8 cellular contexts compared by ENCODE assay signal in genomic region chr17:49362723-49363117, GRCh38. TPM values are rescaled to one million over a fixed set of nuclear protein-coding genes. Genes with fewer than 3 reads are reported as not detected.
DNase-seq lines count a peak whose midpoint lies in the region; ATAC-seq and TF ChIP-seq lines count a peak whose summit lies in the region.

No MANE protein-coding gene starts in this region.

- peak overlapping the region; percentile 99 for H3K4me2 ChIP-seq in smooth muscle cell

- no peaks in the 10 kb centered on the region for H3K36me3 ChIP-seq in smooth muscle cell (ENCODE audit: low read depth)

- no peak overlapping the region for H3K9ac ChIP-seq in smooth muscle cell (ENCODE audit: low read depth)

- H3K27ac Mint-ChIP-seq in T-helper 17 cell = peak overlapping the region; percentile 95

- TF ChIP-seq POLR2A in GM18505 (IDR thresholded peaks at IDR 0.05; ENCODE audit: borderline replicate concordance, extremely low read depth, insufficient read depth, insufficient read length) = no peak

- ATAC-seq in GM19395 (IDR thresholded peaks at IDR 0.05; ENCODE audit: unreplicated experiment) = peak; percentile 5
- no peak for ATAC-seq in T-helper 17 cell
- ATAC-seq in right cardiac atrium = no peak
- no peak for ATAC-seq in HG03045 (IDR thresholded peaks at IDR 0.05; ENCODE audit: unreplicated experiment)
- no peak for ATAC-seq in GM18505 (IDR thresholded peaks at IDR 0.05; ENCODE audit: unreplicated experiment)

- H2AFZ ChIP-seq in smooth muscle cell (ENCODE audit: low read depth) = peak overlapping the region; percentile 51

- H4K20me1 ChIP-seq in smooth muscle cell (ENCODE audit: low read depth) = peaks cover 37% of the 10 kb centered on the region

- H3K4me3 ChIP-seq in right cardiac atrium (ENCODE audit: low read length) (peak overlapping the region; percentile 94), smooth muscle cell (peak overlapping the region; percentile 99)

- TF ChIP-seq CTCF in smooth muscle cell (IDR thresholded peaks at IDR 0.05; ENCODE audit: borderline replicate concordance, insufficient read depth, poor library complexity, severe bottlenecking) = no peak

- H3K79me2 ChIP-seq in smooth muscle cell (ENCODE audit: low read depth) = peaks cover 38% of the 10 kb centered on the region

- no peaks in the 10 kb centered on the region for H3K27me3 ChIP-seq in right cardiac atrium (ENCODE audit: control insufficient read depth, insufficient read depth)
- H3K27me3 ChIP-seq in smooth muscle cell (ENCODE audit: low read depth) = no peaks in the 10 kb centered on the region

- peaks cover 4% of the 10 kb centered on the region for H3K36me3 Mint-ChIP-seq in T-helper 17 cell (ENCODE audit: low read depth)

- no peaks in the 10 kb centered on the region for H3F3A ChIP-seq in smooth muscle cell (ENCODE audit: low read depth)

- H3K27ac ChIP-seq in right cardiac atrium (ENCODE audit: low read length) (peak overlapping the region; percentile 63), smooth muscle cell (ENCODE audit: low read depth) (peak overlapping the region; percentile 90)

- DNase-seq in T-helper 17 cell = no peak
- DNase-seq in right cardiac atrium = no peak
- no peak for DNase-seq in smooth muscle cell (lab: John Stamatoyannopoulos, UW; ENCODE audit: unreplicated experiment)
- DNase-seq in iPS-NIHi11 (ENCODE audit: low spot score) = no peak
- DNase-seq in activated CD4-positive, alpha-beta T cell treated with anti-CD3 and anti-CD28 coated beads for 1 hour = no peak

- peaks cover 46% of the 10 kb centered on the region for H3K4me1 Mint-ChIP-seq in T-helper 17 cell

- H3K4me1 ChIP-seq in right cardiac atrium (ENCODE audit: control insufficient read depth, insufficient read depth, low read length) (peaks cover 6% of the 10 kb centered on the region), smooth muscle cell (ENCODE audit: low read depth) (peaks cover 30% of the 10 kb centered on the region)

- peak overlapping the region; percentile 97 for H3K4me3 Mint-ChIP-seq in T-helper 17 cell

- intact Hi-C loops in right cardiac atrium (cut with DNase I) = no loop called here

- 18% methylated on average over 10 of the region's 10 CpGs for WGBS in right cardiac atrium
- WGBS in smooth muscle cell (ENCODE audit: low lambda C conversion rate) = 26% methylated on average over 10 of the region's 10 CpGs

- H3K9me3 ChIP-seq in T-helper 17 cell (ENCODE audit: control insufficient read depth, low read length, poor library complexity, severe bottlenecking) (no peaks in the 10 kb centered on the region), right cardiac atrium (ENCODE audit: control insufficient read depth, low read length) (no peaks in the 10 kb centered on the region), smooth muscle cell (replicated peaks; ENCODE audit: low read depth) (no peaks in the 10 kb centered on the region)

- no peaks in the 10 kb centered on the region for H3K27me3 Mint-ChIP-seq in T-helper 17 cell

RNA-seq across cellular contexts. Expression of gene ZNF652, which starts 0.7 kb away (rescaled TPM):
- 10 to 100 TPM; 53.5 to 56.9 TPM for total RNA-seq in T-helper 17 cell
- 10 to 100 TPM; 23.7 to 30.7 (median 24.4) TPM for total RNA-seq in right cardiac atrium
- 15.3 TPM for polyA plus RNA-seq in right cardiac atrium
- 42.5 and 48.8 TPM in 2 replicates for total RNA-seq in smooth muscle cell
- polyA plus RNA-seq in smooth muscle cell = 18.3 and 27.4 TPM in 2 replicates

RNA-seq across cellular contexts. Expression of gene PHB1, which starts 52.0 kb away (rescaled TPM):
- total RNA-seq in T-helper 17 cell (10 to 100 TPM; 45.8 to 49.9 TPM), right cardiac atrium (100 to 1,000 TPM; 186 to 239 (median 201) TPM), smooth muscle cell (80.8 and 90.1 TPM in 2 replicates)
- polyA plus RNA-seq in right cardiac atrium (230 TPM), smooth muscle cell (181 and 184 TPM in 2 replicates)
